Comparison of ENCODE assay signal across 13 cellular contexts in genomic region chr22:17831527-17832251, GRCh38. TPM values are rescaled to one million over a fixed set of nuclear protein-coding genes. Genes with fewer than 3 reads are reported as not detected.
A peak's percentile ranks its signal among the peaks of the same experiment; 100 is the strongest.
DNase-seq lines count a peak whose midpoint lies in the region; ATAC-seq, FAIRE-seq and TF ChIP-seq lines count a peak whose summit lies in the region.
"Had no signal": no experiment of that assay in that cellular context is flagged by ENCODE, and none has a peak within 500 bp of the region (broad histone marks: within the 10 kb centered on the region; RNA-seq: fewer than 3 reads in every experiment).

No MANE protein-coding gene starts in this region.

- no peak for TF ChIP-seq RAD21 in HepG2 (CRISPR knock-in tag; IDR thresholded peaks at IDR 0.05)

- H3K27me3 Mint-ChIP-seq in CD8-positive, alpha-beta T cell (ENCODE audit: low read depth): no peaks in the 10 kb centered on the region
- H3K27me3 Mint-ChIP-seq: activated CD4-positive, alpha-beta T cell treated with anti-CD3 and anti-CD28 coated beads, Interleukin-2, amount 10 ng/mL, durations not matched to agents 7 days and 5 days had no signal

- TF ChIP-seq EP300 in HepG2 (IDR thresholded peaks at IDR 0.05; ENCODE audit: low read depth in 2 of 2, low read length in 2 of 2) (no peak), HepG2 (CRISPR knock-in tag; IDR thresholded peaks at IDR 0.05; ENCODE audit: borderline replicate concordance) (no peak)

- no peak overlapping the region for H3K4me3 Mint-ChIP-seq in CD8-positive, alpha-beta T cell
- H3K4me3 Mint-ChIP-seq: activated CD4-positive, alpha-beta T cell treated with anti-CD3 and anti-CD28 coated beads, Interleukin-2, amount 10 ng/mL, durations not matched to agents 7 days and 5 days; H9 had no signal

- no peak for DNase-seq in CD8-positive, alpha-beta T cell
- DNase-seq in HepG2 (ENCODE audit: low spot score): no peak
- no peak for DNase-seq in spleen
- DNase-seq in OCI-M1 (lab: John Stamatoyannopoulos, UW): no peak
- no peak for DNase-seq in GM12891 (ENCODE audit: insufficient read length, low spot score)
- no peak for DNase-seq in RPMI8226
- DNase-seq: activated CD4-positive, alpha-beta T cell treated with anti-CD3 and anti-CD28 coated beads, Interleukin-2, amount 10 ng/mL, durations not matched to agents 7 days and 5 days; activated gamma-delta T cell; H9; NCI-H2029 treated with DMSO at 0.1 percent for 48 hours had no signal

- TF ChIP-seq POLR2A in HepG2 (IDR thresholded peaks at IDR 0.05; ENCODE audit: insufficient read depth in 1 of 2, low read depth in 2 of 2, low read length in 2 of 2) (no peak), spleen (IDR thresholded peaks at IDR 0.05) (no peak), GM12891 (IDR thresholded peaks at IDR 0.05; ENCODE audit: low read depth, low read length) (no peak)

- POLR2A ChIA-PET in CD8-positive, alpha-beta T cell (lab: Charles Lee): no interaction called here
- POLR2A ChIA-PET in HepG2 (lab: Yijun Ruan, JAX): interaction anchor here (0.5 kb wide), 1 partner anchor 8 kb away, joined by 3 read pairs; no protein-coding TSS in a partner anchor

- peaks cover 14% of the 10 kb centered on the region for H3K36me3 Mint-ChIP-seq in CD8-positive, alpha-beta T cell

- no peak overlapping the region for H3K4me3 ChIP-seq in CD8-positive, alpha-beta T cell (ENCODE audit: low read depth, low read length)
- H3K4me3 ChIP-seq in HepG2 (replicated peaks in 1 of 3; ENCODE audit: insufficient read depth in 1 of 3, low read depth in 2 of 3, low read length in 3 of 3) (no peak overlapping the region), spleen (no peak overlapping the region)

- no peak for ATAC-seq in CD8-positive, alpha-beta T cell
- ATAC-seq in HepG2 (no peak), GM19455 (IDR thresholded peaks at IDR 0.05; ENCODE audit: unreplicated experiment) (no peak)

- peaks cover 8% of the 10 kb centered on the region for H3K4me1 Mint-ChIP-seq in CD8-positive, alpha-beta T cell (ENCODE audit: low read depth)

- H3K27me3 ChIP-seq in CD8-positive, alpha-beta T cell (ENCODE audit: insufficient read depth, low read length): no peaks in the 10 kb centered on the region
- H3K27me3 ChIP-seq in HepG2 (ENCODE audit: control insufficient read depth in 1 of 2, insufficient read depth in 2 of 2, low read length in 2 of 2): no peaks in the 10 kb centered on the region
- no peaks in the 10 kb centered on the region for H3K27me3 ChIP-seq in spleen (replicated peaks in 1 of 7)

- BruUV-seq in HepG2 (replicated peaks; lab: Mats Ljungman, UMichigan): no TSS peak

- H3K27ac Mint-ChIP-seq in CD8-positive, alpha-beta T cell: peak overlapping the region; percentile 52
- H3K27ac Mint-ChIP-seq: activated CD4-positive, alpha-beta T cell treated with anti-CD3 and anti-CD28 coated beads, Interleukin-2, amount 10 ng/mL, durations not matched to agents 7 days and 5 days had no signal

- in situ Hi-C loops in HepG2 (cut with HindIII; ENCODE audit: extremely low pct_ligation_motif_present, low pct_unique_long_range_greater_than_20kb): loop anchor here (5.0 to 10.0 kb wide), 3 partner anchors 163 to 246 kb away; partner anchors contain the start of genes MICAL3 and PEX26

- H3K27ac ChIP-seq in CD8-positive, alpha-beta T cell (ENCODE audit: low read depth, low read length): no peak overlapping the region
- H3K27ac ChIP-seq in cingulate gyrus (ENCODE audit: low read depth, low read length) (peak overlapping the region; percentile 58), HepG2 (ENCODE audit: extremely low read length, insufficient read depth, low read length) (no peak overlapping the region), spleen (peak overlapping the region; percentile 59 to 89 (median 80))
- H3K27ac ChIP-seq: HL-60 had no signal

- no peaks in the 10 kb centered on the region for H3K9me3 Mint-ChIP-seq in CD8-positive, alpha-beta T cell
- H3K9me3 Mint-ChIP-seq: activated CD4-positive, alpha-beta T cell treated with anti-CD3 and anti-CD28 coated beads, Interleukin-2, amount 10 ng/mL, durations not matched to agents 7 days and 5 days; H9 had no signal

- CTCF ChIA-PET in CD8-positive, alpha-beta T cell (lab: Charles Lee): interaction anchor here (1.5 to 6.5 kb wide), 6 partner anchors 10 to 246 kb away, joined by 5 to 140 read pairs (median 18); partner anchors contain the start of genes MICAL3 and PEX26
- CTCF ChIA-PET in HepG2 (lab: Yijun Ruan, JAX; ENCODE audit: low intra/inter-chr PET ratio, low total read pairs): interaction anchor here (2.7 kb wide), 1 partner anchor 245 kb away, joined by 43 read pairs; the partner anchor contains the start of gene PEX26

- no peaks in the 10 kb centered on the region for H3K9me3 ChIP-seq in CD8-positive, alpha-beta T cell (ENCODE audit: low read length)
- H3K9me3 ChIP-seq in HepG2 (ENCODE audit: low read length) (no peaks in the 10 kb centered on the region), spleen (no peaks in the 10 kb centered on the region)

- H3K9ac ChIP-seq in HepG2 (ENCODE audit: insufficient read depth, low read depth, low read length): no peak overlapping the region

- no peak overlapping the region for H2AFZ ChIP-seq in HepG2 (ENCODE audit: low read length)

- H3K4me1 ChIP-seq in CD8-positive, alpha-beta T cell (ENCODE audit: insufficient read depth, low read length): no peaks in the 10 kb centered on the region
- H3K4me1 ChIP-seq in HepG2 (ENCODE audit: insufficient read depth, low read length) (no peaks in the 10 kb centered on the region), spleen (peaks cover 15 to 48% (median 36%) of the 10 kb centered on the region in 6 donors)

- no peak for TF ChIP-seq CTCF in CD8-positive, alpha-beta T cell (IDR thresholded peaks at IDR 0.05)
- TF ChIP-seq CTCF in HepG2 (CRISPR knock-in tag; IDR thresholded peaks at IDR 0.05): no peak
- no peak for TF ChIP-seq CTCF in spleen (IDR thresholded peaks at IDR 0.05 in 8 of 11, conservative IDR thresholded peaks at IDR 0.05 in 3 of 11)

- H3K4me2 ChIP-seq in HepG2 (ENCODE audit: low read depth, low read length): no peak overlapping the region

- no peaks in the 10 kb centered on the region for H3K36me3 ChIP-seq in CD8-positive, alpha-beta T cell (ENCODE audit: insufficient read depth, low read length)
- peaks cover 8 to 30% of the 10 kb centered on the region in 2 experiments; a peak in 3 of 5 replicates for H3K36me3 ChIP-seq in HepG2 (replicated peaks in 1 of 2; ENCODE audit: control insufficient read depth in 1 of 2, insufficient read depth in 2 of 2, low read length in 2 of 2)
- peaks cover 0 to 99% (median 30%) of the 10 kb centered on the region in 6 donors for H3K36me3 ChIP-seq in spleen

- no peak for FAIRE-seq in HepG2 (lab: Jason Lieb, UNC)
- FAIRE-seq in GM12891 (lab: Jason Lieb, UNC): no peak

- H4K20me1 ChIP-seq in HepG2 (ENCODE audit: insufficient read depth, low read length): no peaks in the 10 kb centered on the region

- intact Hi-C loops in CD8-positive, alpha-beta T cell (cut with DNase I, micrococcal nuclease): loop anchor here in 1 of 2 experiments (10.0 kb wide), 1 partner anchor 163 kb away; no protein-coding TSS in a partner anchor
- intact Hi-C loops in HepG2 (cut with micrococcal nuclease; ENCODE audit: unreplicated experiment): loop anchor here (5.0 kb wide), 1 partner anchor 61 kb away; no protein-coding TSS in a partner anchor
- intact Hi-C loops in spleen (cut with DNase I; ENCODE audit: low total_unique reads): loop anchor here (2.0 to 5.0 kb wide), 2 partner anchors 196 to 239 kb away; no protein-coding TSS in a partner anchor

- no peaks in the 10 kb centered on the region for H3K79me2 ChIP-seq in HepG2 (ENCODE audit: insufficient read depth, low read length)

- 95% methylated on average over 17 of the region's 17 CpGs for WGBS in HepG2 (ENCODE audit: low lambda C conversion rate)
- 59 to 74% (median 69%) methylated on average over 17 of the region's 17 CpGs for WGBS in spleen, 5 donors

TF ChIP-seq in GM12891, 5 proteins besides CTCF, POLR2A, EP300 and RAD21:
- TF ChIP-seq SPI1 (IDR thresholded peaks at IDR 0.05; ENCODE audit: low read depth, low read length) (no peak), PAX5 (IDR thresholded peaks at IDR 0.05; ENCODE audit: insufficient read depth, low read length, severe bottlenecking) (no peak), POU2F2 (IDR thresholded peaks at IDR 0.05; ENCODE audit: low read depth, low read length) (no peak), POLR2AphosphoS5 (IDR thresholded peaks at IDR 0.05; ENCODE audit: low read depth, low read length) (no peak), TAF1 (IDR thresholded peaks at IDR 0.05; ENCODE audit: low read depth, low read length) (no peak)
TF ChIP-seq in GM12891: peak in this region for 0.

RNA-seq across cellular contexts. Expression of gene BID, which starts 57.4 kb away (rescaled TPM):
- 10 to 100 TPM; 14.4 to 15.0 TPM for total RNA-seq in CD8-positive, alpha-beta T cell
- 47.6 and 51.7 TPM in 2 replicates for total RNA-seq in HepG2 (2016; rRNA removed; fragmentation: Illumina TruSeq; extraction: Trizol)
- 16.5 and 25.0 TPM in 2 replicates for total RNA-seq in HepG2 (2016; cell fraction: cytosol; rRNA removed; fragmentation: Illumina TruSeq; extraction: Trizol; ENCODE audit: low read depth)
- total RNA-seq in HepG2 (2016; cell fraction: insoluble cytoplasmic fraction; rRNA removed; fragmentation: Illumina TruSeq; extraction: Trizol): 48.2 and 51.2 TPM in 2 replicates
- 24.9 and 33.2 TPM in 2 replicates for total RNA-seq in HepG2 (2016; cell fraction: membrane; rRNA removed; fragmentation: Illumina TruSeq; extraction: Trizol)
- 27.0 and 29.0 TPM in 2 replicates for total RNA-seq in HepG2 (2016; cell fraction: nucleus; rRNA removed; fragmentation: Illumina TruSeq; extraction: Trizol)
- polyA plus RNA-seq in HepG2 (2011; rRNA removed): 35.3 and 44.7 TPM in 2 replicates
- 51.3 and 78.1 TPM in 2 replicates for polyA plus RNA-seq in HepG2 (2011; cell fraction: cytosol; rRNA removed)
- polyA plus RNA-seq in HepG2 (2011; cell fraction: nucleus; rRNA removed): 37.6 and 38.4 TPM in 2 replicates
- polyA plus RNA-seq in HepG2 (2012): 16.2 and 31.9 TPM in 2 replicates
- polyA plus RNA-seq in HepG2 (2016; cell fraction: cytosol; fragmentation: Illumina TruSeq; extraction: Trizol; ENCODE audit: low read depth): 22.8 and 28.7 TPM in 2 replicates
- polyA plus RNA-seq in HepG2 (2016; cell fraction: insoluble cytoplasmic fraction; fragmentation: Illumina TruSeq; extraction: Trizol; ENCODE audit: low read depth): 39.0 and 42.7 TPM in 2 replicates
- 26.7 and 27.3 TPM in 2 replicates for polyA plus RNA-seq in HepG2 (2016; cell fraction: membrane; fragmentation: Illumina TruSeq; extraction: Trizol; ENCODE audit: low read depth)
- polyA plus RNA-seq in HepG2 (2016; cell fraction: nucleus; fragmentation: Illumina TruSeq; extraction: Trizol; ENCODE audit: insufficient read depth, low read depth): 47.0 TPM in 2 replicates
- polyA minus RNA-seq in HepG2 (2011; rRNA and poly(A)+ RNA removed; ENCODE audit: low replicate concordance): 35.1 and 45.0 TPM in 2 replicates
- polyA minus RNA-seq in HepG2 (2011; cell fraction: cytosol; rRNA and poly(A)+ RNA removed): 15.2 and 16.8 TPM in 2 replicates
- polyA minus RNA-seq in HepG2 (2011; cell fraction: nucleus; rRNA and poly(A)+ RNA removed): 4.4 and 8.2 TPM in 2 replicates
- total RNA-seq in spleen: 10 to 100 TPM; 45.4 to 73.4 (median 51.5) TPM
- polyA plus RNA-seq in spleen: 10 to 100 TPM; 37.7 to 49.2 (median 41.3) TPM
- 150 TPM for polyA plus RNA-seq in GM12891 (2012; ENCODE audit: low read depth, missing spikeins)

Comparison
In these comparisons a context has a peak if more than half of its experiments do, and no peak if none do; other contexts are left out.
1. H3K27ac ChIP-seq: peak in cingulate gyrus (single experiment) and spleen (8 of 8); none in CD8-positive, alpha-beta T cell (single experiment) and HepG2 (single experiment).